Comparison of ENCODE assay signal across 8 cellular contexts in the genomic region with DNA sequence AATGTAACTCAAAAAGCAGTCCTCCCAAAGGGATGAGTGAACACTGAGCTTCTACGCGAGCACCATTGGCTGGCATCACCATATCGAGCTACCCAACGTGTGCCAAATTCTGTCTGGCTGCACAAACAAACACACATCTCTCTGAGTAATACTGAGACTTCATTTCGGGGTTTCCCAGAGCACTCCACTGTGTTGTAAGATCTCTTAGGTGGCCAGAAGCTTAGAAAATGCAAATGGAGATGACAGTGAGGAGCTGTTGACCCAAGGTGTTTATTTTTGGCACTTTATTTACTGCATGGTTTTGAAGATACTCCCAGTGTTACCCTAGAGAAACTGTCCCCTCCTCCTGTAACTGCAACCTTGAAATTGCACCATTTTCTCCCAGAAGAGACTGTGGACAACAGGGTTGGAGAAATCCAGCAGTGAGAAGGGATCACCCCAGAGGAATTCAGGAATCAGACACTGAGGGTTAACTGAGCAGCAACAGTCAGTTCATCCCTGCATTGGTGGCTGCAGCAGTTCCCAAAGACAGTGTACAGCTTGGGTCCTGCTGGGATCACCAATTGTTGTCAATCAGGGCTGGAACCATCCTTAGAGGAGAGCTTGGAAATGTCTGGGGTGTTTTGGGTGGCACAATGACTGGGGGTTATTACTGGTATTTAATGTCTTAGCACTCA. TPM values are rescaled to one million over a fixed set of nuclear protein-coding genes. Genes with fewer than 3 reads are reported as not detected.
A peak's percentile ranks its signal among the peaks of the same experiment; 100 is the strongest.
DNase-seq lines count a peak whose midpoint lies in the region; ATAC-seq, FAIRE-seq and TF ChIP-seq lines count a peak whose summit lies in the region.

No MANE protein-coding gene starts in this region.

- ATAC-seq in HG03196 (IDR thresholded peaks at IDR 0.05; ENCODE audit: unreplicated experiment) (peak; percentile 64), Right ventricle myocardium inferior (no peak)

- peak overlapping the region; percentile 70; the same call in 1 of the 2 replicates for H3K4me2 ChIP-seq in BLaER1

- intact Hi-C loops in Right ventricle myocardium inferior (cut with DNase I) = no loop called here

- no peaks in the 10 kb centered on the region for H4K20me1 ChIP-seq in BLaER1

- H3K4me1 ChIP-seq in BLaER1 = peaks cover 65% of the 10 kb centered on the region

- TF ChIP-seq POLR2A in erythroblast (IDR thresholded peaks at IDR 0.05; ENCODE audit: low read length) = no peak

- 0 out of 2 replicates have a peak overlapping the region, but pooled peaks have one; percentile 10 for H3K27ac ChIP-seq in BLaER1
- H3K27ac ChIP-seq in WERI-Rb-1 = no peak overlapping the region

- H3K9me3 ChIP-seq in BLaER1 (peaks cover 10% of the 10 kb centered on the region; the same call in 1 of the 2 replicates), WERI-Rb-1 (ENCODE audit: severe bottlenecking) (no peaks in the 10 kb centered on the region)

- no peaks in the 10 kb centered on the region for H3K27me3 ChIP-seq in BLaER1
- no peaks in the 10 kb centered on the region for H3K27me3 ChIP-seq in WERI-Rb-1 (ENCODE audit: insufficient read depth, low read depth, severe bottlenecking)

- TF ChIP-seq CTCF in WERI-Rb-1 (IDR thresholded peaks at IDR 0.05; ENCODE audit: low read depth, low read length) = no peak

- peak; percentile 100 for FAIRE-seq in GM19239 (lab: Jason Lieb, UNC)

- H3K4me3 ChIP-seq in BLaER1 (no peak overlapping the region), WERI-Rb-1 (ENCODE audit: low read depth, low read length) (no peak overlapping the region)

- H3K9ac ChIP-seq in BLaER1 = no peak overlapping the region

- DNase-seq in GM19239 (ENCODE audit: insufficient read length, low spot score) (no peak), stromal cell of bone marrow (ENCODE audit: low read depth) (peak; percentile 27), erythroblast (lab: John Stamatoyannopoulos, UW) (no peak), Right ventricle myocardium inferior (ENCODE audit: missing footprints) (no peak), WERI-Rb-1 (no peak)
- peak; percentile 47 for DNase-seq in activated effector memory CD4-positive, alpha-beta T cell treated with Interleukin-2 at 50 U/mL for 16 hours

- H3K36me3 ChIP-seq in BLaER1 = no peaks in the 10 kb centered on the region
- no peaks in the 10 kb centered on the region for H3K36me3 ChIP-seq in WERI-Rb-1

RNA-seq across cellular contexts. Expression of a gene that starts 1.0 kb away (rescaled TPM):
- 2.6 TPM for total RNA-seq in Right ventricle myocardium inferior

Comparison
In these comparisons a context has a peak if more than half of its experiments do, and no peak if none do; other contexts are left out.
1. DNase-seq: peak in activated effector memory CD4-positive, alpha-beta T cell treated with Interleukin-2 at 50 U/mL for 16 hours (single experiment) and stromal cell of bone marrow (single experiment); none in GM19239 (single experiment), erythroblast (0 of 2), Right ventricle myocardium inferior (single experiment) and WERI-Rb-1 (single experiment).